In the genomic region with DNA sequence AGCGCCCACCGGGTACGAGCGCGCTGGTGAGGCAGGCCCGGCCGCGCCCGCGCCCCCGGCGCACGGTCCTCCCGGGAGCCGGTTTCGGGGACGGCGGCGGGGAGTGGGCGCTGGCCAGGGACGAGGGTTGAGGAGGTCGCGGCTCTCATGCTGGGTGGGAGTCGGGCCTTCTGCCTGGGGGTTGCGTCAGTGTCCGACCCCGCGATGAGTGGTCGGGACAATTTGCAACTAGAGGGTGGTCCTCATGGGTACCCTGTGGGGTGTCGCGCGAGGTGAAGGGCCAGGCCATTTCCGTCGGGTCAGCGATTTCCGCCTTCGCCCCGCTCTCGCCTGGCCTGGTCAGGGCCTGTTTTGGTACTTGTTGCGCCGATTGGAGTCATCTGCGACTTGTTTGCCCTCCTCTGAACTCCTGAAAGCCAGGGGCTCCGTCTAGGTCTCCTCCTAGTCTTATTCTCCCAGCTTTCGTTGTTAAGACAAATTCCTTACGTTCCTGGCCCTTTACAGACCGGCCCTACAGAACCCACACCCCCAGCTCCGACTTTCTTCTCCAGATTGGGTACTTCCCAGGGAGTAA, we compare ENCODE assay signal across 8 cellular contexts. TPM values are rescaled to one million over a fixed set of nuclear protein-coding genes. Genes with fewer than 3 reads are reported as not detected.
DNase-seq lines count a peak whose midpoint lies in the region; ATAC-seq and TF ChIP-seq lines count a peak whose summit lies in the region.

No MANE protein-coding gene starts in this region.

- peaks cover 3% of the 10 kb centered on the region for H3K4me1 ChIP-seq in fibroblast of lung (ENCODE audit: control insufficient read depth, extremely low read depth, insufficient read depth, low read length)
- H3K4me1 ChIP-seq in neutrophil (ENCODE audit: control insufficient read depth in 1 of 2, insufficient read depth in 1 of 2, low read depth in 1 of 2, low read length in 1 of 2) = peaks cover 50 to 60% of the 10 kb centered on the region in 2 experiments

- H3K27ac ChIP-seq in WERI-Rb-1 (peak overlapping the region; percentile 97), fibroblast of lung (ENCODE audit: insufficient read depth, low read length) (peak overlapping the region; percentile 86), neutrophil (peak overlapping the region; percentile 94)

- TF ChIP-seq CTCF in WERI-Rb-1 (IDR thresholded peaks at IDR 0.05; ENCODE audit: low read depth, low read length) (no peak), fibroblast of lung (conservative IDR thresholded peaks at IDR 0.05 in 1 of 2, IDR thresholded peaks at IDR 0.05 in 1 of 2; ENCODE audit: low read depth in 1 of 2, low read length in 2 of 2) (no peak), neutrophil (IDR thresholded peaks at IDR 0.05) (no peak)

- peak overlapping the region; percentile 98 for H3K9ac ChIP-seq in fibroblast of lung (ENCODE audit: insufficient read depth, low read length)

- H3K79me2 ChIP-seq in fibroblast of lung (ENCODE audit: control insufficient read depth, insufficient read depth, low read length) = peaks cover 52% of the 10 kb centered on the region

- H3K27me3 ChIP-seq in WERI-Rb-1 (ENCODE audit: insufficient read depth, low read depth, severe bottlenecking) (no peaks in the 10 kb centered on the region), fibroblast of lung (ENCODE audit: control insufficient read depth, insufficient read depth, low read length) (no peaks in the 10 kb centered on the region), neutrophil (no peaks in the 10 kb centered on the region)

- peak overlapping the region; percentile 88 for H3K4me3 ChIP-seq in WERI-Rb-1 (ENCODE audit: low read depth, low read length)
- peak overlapping the region; percentile 71 to 94 (median 87) for H3K4me3 ChIP-seq in fibroblast of lung (replicated peaks in 1 of 4; ENCODE audit: control extremely low read depth in 1 of 4, insufficient read depth in 1 of 4, low read depth in 3 of 4, low read length in 4 of 4)
- H3K4me3 ChIP-seq in neutrophil (ENCODE audit: low read depth in 1 of 2, low read length in 1 of 2) = peak overlapping the region; percentile 85 to 88

- peak overlapping the region; percentile 70 for H3K4me2 ChIP-seq in fibroblast of lung (ENCODE audit: extremely low read depth, insufficient read depth, low read length)

- DNase-seq in activated naive CD4-positive, alpha-beta T cell treated with Interleukin-2 at 50 U/mL for 16 hours = peak; percentile 12
- no peak for DNase-seq in activated naive CD4-positive, alpha-beta T cell treated with anti-CD3 and anti-CD28 coated beads, Interleukin-2, amount 50 U/mL, for 16 hours
- DNase-seq in WERI-Rb-1 = no peak
- peak; percentile 35 to 60 for DNase-seq in fibroblast of lung (ENCODE audit: low read depth in 2 of 2)
- no peak for DNase-seq in GM19238 (ENCODE audit: insufficient read length, low spot score)

- H3K36me3 ChIP-seq in WERI-Rb-1 = peaks cover 8% of the 10 kb centered on the region
- H3K36me3 ChIP-seq in fibroblast of lung (ENCODE audit: control insufficient read depth, insufficient read depth, low read length) = no peaks in the 10 kb centered on the region
- H3K36me3 ChIP-seq in neutrophil = peaks cover 3% of the 10 kb centered on the region

- ATAC-seq in HG03039 (IDR thresholded peaks at IDR 0.05; ENCODE audit: unreplicated experiment) (peak; percentile 23), HG03378 (IDR thresholded peaks at IDR 0.05; ENCODE audit: unreplicated experiment) (no peak)

- no peaks in the 10 kb centered on the region for H3K9me3 ChIP-seq in WERI-Rb-1 (ENCODE audit: severe bottlenecking)
- no peaks in the 10 kb centered on the region for H3K9me3 ChIP-seq in fibroblast of lung (ENCODE audit: control insufficient read depth, insufficient read depth, low read depth, low read length)
- H3K9me3 ChIP-seq in neutrophil = no peaks in the 10 kb centered on the region

- no peaks in the 10 kb centered on the region for H4K20me1 ChIP-seq in fibroblast of lung (ENCODE audit: control insufficient read depth, extremely low read depth, insufficient read depth, low read length)

- H2AFZ ChIP-seq in fibroblast of lung (ENCODE audit: low read length) = peak overlapping the region; percentile 78

RNA-seq across cellular contexts. Expression of gene NAA60, which starts 14.9 kb away (rescaled TPM):
- 9.2 and 12.6 TPM in 2 replicates for total RNA-seq in fibroblast of lung
- 20.9 and 33.6 TPM in 2 replicates for polyA plus RNA-seq in fibroblast of lung
- 20.5 and 26.8 TPM in 2 replicates for polyA plus RNA-seq in fibroblast of lung (2012)
- 19.1 and 30.7 TPM in 2 replicates for polyA minus RNA-seq in fibroblast of lung (ENCODE audit: low replicate concordance)

RNA-seq across cellular contexts. Expression of gene ZNF597, which starts 15.1 kb away (rescaled TPM):
- total RNA-seq in fibroblast of lung = 1.8 and 2.0 TPM in 2 replicates
- 1.4 and 1.6 TPM in 2 replicates for polyA plus RNA-seq in fibroblast of lung
- polyA plus RNA-seq in fibroblast of lung (2012) = 1.3 and 1.4 TPM in 2 replicates
- polyA minus RNA-seq in fibroblast of lung (ENCODE audit: low replicate concordance) = 0.24 and 0.26 TPM in 2 replicates

RNA-seq across cellular contexts. Expression of gene C16orf90, which starts 36.9 kb away (rescaled TPM):
- total RNA-seq in fibroblast of lung = not detected in 2 replicates
- not detected in 2 replicates for polyA plus RNA-seq in fibroblast of lung
- not detected in 2 replicates for polyA plus RNA-seq in fibroblast of lung (2012)
- not detected in 2 replicates for polyA minus RNA-seq in fibroblast of lung (ENCODE audit: low replicate concordance)

RNA-seq across cellular contexts. Expression of gene CLUAP1, which starts 42.4 kb away (rescaled TPM):
- 21.1 and 22.3 TPM in 2 replicates for total RNA-seq in fibroblast of lung
- 22.7 and 28.0 TPM in 2 replicates for polyA plus RNA-seq in fibroblast of lung
- 19.8 and 22.8 TPM in 2 replicates for polyA plus RNA-seq in fibroblast of lung (2012)
- 1.9 and 4.1 TPM in 2 replicates for polyA minus RNA-seq in fibroblast of lung (ENCODE audit: low replicate concordance)

RNA-seq across cellular contexts. Expression of gene ZNF174, which starts 57.4 kb away (rescaled TPM):
- total RNA-seq in fibroblast of lung = 6.7 and 9.2 TPM in 2 replicates
- 8.5 and 9.1 TPM in 2 replicates for polyA plus RNA-seq in fibroblast of lung
- 7.6 and 7.8 TPM in 2 replicates for polyA plus RNA-seq in fibroblast of lung (2012)
- polyA minus RNA-seq in fibroblast of lung (ENCODE audit: low replicate concordance) = 6.4 and 8.3 TPM in 2 replicates

Comparison
In these comparisons a context has a peak if more than half of its experiments do, and no peak if none do; other contexts are left out.
1. DNase-seq: peak in activated naive CD4-positive, alpha-beta T cell treated with Interleukin-2 at 50 U/mL for 16 hours (single experiment) and fibroblast of lung (2 of 2); none in activated naive CD4-positive, alpha-beta T cell treated with anti-CD3 and anti-CD28 coated beads, Interleukin-2, amount 50 U/mL, for 16 hours (single experiment), WERI-Rb-1 (single experiment) and GM19238 (single experiment).
2. Peak in every context shown above with its lines, with median percentiles within 50 percentile points of each other: H3K27ac ChIP-seq and H3K4me3 ChIP-seq.